In genomic region chr14:27668531-27668930, GRCh38 we compare ENCODE assay signal across 15 cellular contexts.
DNase-seq lines count a peak whose midpoint lies in the region; ATAC-seq and TF ChIP-seq lines count a peak whose summit lies in the region.
"Had no signal": no experiment of that assay in that cellular context is flagged by ENCODE, and none has a peak within 500 bp of the region (broad histone marks: within the 10 kb centered on the region; RNA-seq: fewer than 3 reads in every experiment).

No MANE protein-coding gene starts in this region.

- ATAC-seq in GM19463 (IDR thresholded peaks at IDR 0.05; ENCODE audit: unreplicated experiment): no peak
- no peak for ATAC-seq in GM19452 (IDR thresholded peaks at IDR 0.05; ENCODE audit: unreplicated experiment)
- ATAC-seq: CD8-positive, alpha-beta T cell; GM23338; HCT116 had no signal

- H3K9me3 Mint-ChIP-seq in neural crest cell: peaks cover 8% of the 10 kb centered on the region

- H3K4me3 Mint-ChIP-seq in neural crest cell: peak overlapping the region; percentile 5
- H3K4me3 Mint-ChIP-seq: CD4-positive, CD25-positive, alpha-beta regulatory T cell; CD8-positive, alpha-beta T cell; GM23338; H9 had no signal

- no peak overlapping the region for H3K27ac Mint-ChIP-seq in neural crest cell (ENCODE audit: unreplicated experiment)
- H3K27ac Mint-ChIP-seq: CD4-positive, CD25-positive, alpha-beta regulatory T cell; CD8-positive, alpha-beta T cell; GM23338; H9 had no signal

- H3K36me3 Mint-ChIP-seq in neural crest cell (ENCODE audit: low read depth): peaks cover 16% of the 10 kb centered on the region
- H3K36me3 Mint-ChIP-seq: CD4-positive, CD25-positive, alpha-beta regulatory T cell; CD8-positive, alpha-beta T cell had no signal

- peak; percentile 26 for DNase-seq in SK-N-DZ (ENCODE audit: low spot score)
- DNase-seq in islet precursor cell: peak; percentile 62
- DNase-seq in neural crest cell (ENCODE audit: low read depth, low spot score): no peak
- no peak for DNase-seq in hypothalamus (lab: John Stamatoyannopoulos, UW)
- DNase-seq: Caco-2; CD4-positive, CD25-positive, alpha-beta regulatory T cell; CD8-positive, alpha-beta T cell; DMS79; EL; GF-D8; H9 had no signal

- H3K4me1 Mint-ChIP-seq in neural crest cell: peaks cover 20% of the 10 kb centered on the region
- H3K4me1 Mint-ChIP-seq: CD4-positive, CD25-positive, alpha-beta regulatory T cell had no signal

- no peaks in the 10 kb centered on the region for H3K27me3 Mint-ChIP-seq in neural crest cell (ENCODE audit: low read depth)
- H3K27me3 Mint-ChIP-seq: CD4-positive, CD25-positive, alpha-beta regulatory T cell had no signal

- no peak for TF ChIP-seq CTCF in neural crest cell (conservative IDR thresholded peaks at IDR 0.05)

Comparison
In these comparisons a context has a peak if more than half of its experiments do, and no peak if none do; other contexts are left out.
1. DNase-seq: peak in SK-N-DZ (single experiment) and islet precursor cell (single experiment); none in neural crest cell (single experiment) and hypothalamus (0 of 51).